Comparison of ENCODE assay signal across 11 cellular contexts in genomic region chr7:18521945-18522566, GRCh38. TPM values are rescaled to one million over a fixed set of nuclear protein-coding genes. Genes with fewer than 3 reads are reported as not detected.
DNase-seq lines count a peak whose midpoint lies in the region; ATAC-seq and TF ChIP-seq lines count a peak whose summit lies in the region.
"Had no signal": no experiment of that assay in that cellular context is flagged by ENCODE, and none has a peak within 500 bp of the region (broad histone marks: within the 10 kb centered on the region; RNA-seq: fewer than 3 reads in every experiment).

No MANE protein-coding gene starts in this region.

- no peak overlapping the region for H3K9ac ChIP-seq in smooth muscle cell (ENCODE audit: low read depth)

- peak overlapping the region; percentile 43 for H2AFZ ChIP-seq in smooth muscle cell (ENCODE audit: low read depth)

- H3K4me1 ChIP-seq in smooth muscle cell (ENCODE audit: low read depth) (peaks cover 22% of the 10 kb centered on the region), upper lobe of right lung (no peaks in the 10 kb centered on the region)

- no peaks in the 10 kb centered on the region for H4K20me1 ChIP-seq in smooth muscle cell (ENCODE audit: low read depth)

- H3K4me3 ChIP-seq in smooth muscle cell = no peak overlapping the region
- no peak overlapping the region for H3K4me3 ChIP-seq in upper lobe of right lung

- TF ChIP-seq CTCF in smooth muscle cell (IDR thresholded peaks at IDR 0.05; ENCODE audit: borderline replicate concordance, insufficient read depth, poor library complexity, severe bottlenecking) (no peak), upper lobe of right lung (IDR thresholded peaks at IDR 0.05) (no peak)

- DNase-seq in NCI-H2107 treated with DMSO at 0.1 percent for 48 hours (lab: John Stamatoyannopoulos, UW; ENCODE audit: unreplicated experiment) (peak; percentile 85), smooth muscle cell (lab: John Stamatoyannopoulos, UW; ENCODE audit: unreplicated experiment) (no peak), upper lobe of right lung (no peak), islet precursor cell (no peak), DMS53 treated with DMSO at 0.1 percent for 48 hours (lab: John Stamatoyannopoulos, UW; ENCODE audit: unreplicated experiment) (no peak)
- DNase-seq: activated gamma-delta T cell; KG1; SHP77; stimulated activated CD4-positive, alpha-beta T cell treated with anti-CD3 and anti-CD28 coated beads, Interleukin-1b, Interleukin-23, amount 100 ng/mL, for 48 hours had no signal

- WGBS in smooth muscle cell (ENCODE audit: low lambda C conversion rate) = 70% methylated on average over 5 of the region's 5 CpGs

- H3K27me3 ChIP-seq in smooth muscle cell (ENCODE audit: low read depth) = no peaks in the 10 kb centered on the region
- no peaks in the 10 kb centered on the region for H3K27me3 ChIP-seq in upper lobe of right lung

- H3K36me3 ChIP-seq in smooth muscle cell (ENCODE audit: low read depth) = no peaks in the 10 kb centered on the region
- H3K36me3 ChIP-seq in upper lobe of right lung = no peaks in the 10 kb centered on the region

- no peak overlapping the region for H3K4me2 ChIP-seq in smooth muscle cell

- ATAC-seq in GM19025 (IDR thresholded peaks at IDR 0.05; ENCODE audit: low read depth, unreplicated experiment) = peak; percentile 57
- ATAC-seq in HG02623 (IDR thresholded peaks at IDR 0.05; ENCODE audit: unreplicated experiment) = peak; percentile 42
- ATAC-seq in upper lobe of right lung = no peak

- intact Hi-C loops in upper lobe of right lung (cut with DNase I) = no loop called here

- no peaks in the 10 kb centered on the region for H3F3A ChIP-seq in smooth muscle cell (ENCODE audit: low read depth)

- no peak overlapping the region for H3K27ac ChIP-seq in smooth muscle cell (ENCODE audit: low read depth)
- no peak overlapping the region for H3K27ac ChIP-seq in upper lobe of right lung

- H3K79me2 ChIP-seq in smooth muscle cell (ENCODE audit: low read depth) = no peaks in the 10 kb centered on the region

- no peaks in the 10 kb centered on the region for H3K9me3 ChIP-seq in smooth muscle cell (replicated peaks; ENCODE audit: low read depth)
- H3K9me3 ChIP-seq in upper lobe of right lung = no peaks in the 10 kb centered on the region

RNA-seq across cellular contexts. Expression of gene HDAC9, which starts 26.5 kb away (rescaled TPM):
- 7.1 and 9.2 TPM in 2 replicates for total RNA-seq in smooth muscle cell
- 2.2 and 2.5 TPM in 2 replicates for polyA plus RNA-seq in smooth muscle cell
- total RNA-seq in upper lobe of right lung = 52.4 TPM
